ENCODE assay signal across 19 cellular contexts in genomic region chr9:25658587-25658986, GRCh38. TPM values are rescaled to one million over a fixed set of nuclear protein-coding genes. Genes with fewer than 3 reads are reported as not detected.
DNase-seq lines count a peak whose midpoint lies in the region; ATAC-seq, FAIRE-seq and TF ChIP-seq lines count a peak whose summit lies in the region.
"Had no signal": no experiment of that assay in that cellular context is flagged by ENCODE, and none has a peak within 500 bp of the region (broad histone marks: within the 10 kb centered on the region; RNA-seq: fewer than 3 reads in every experiment).

No MANE protein-coding gene starts in this region.

- H3K27me3 ChIP-seq in H1 (replicated peaks in 1 of 4; ENCODE audit: control insufficient read depth in 3 of 4, extremely low read depth in 1 of 4, insufficient read depth in 3 of 4, low read length in 3 of 4) (no peaks in the 10 kb centered on the region), transverse colon (no peaks in the 10 kb centered on the region), MG63 (no peaks in the 10 kb centered on the region)

- H3K9me3 Mint-ChIP-seq in mesothelial cell of epicardium = no peaks in the 10 kb centered on the region
- H3K9me3 Mint-ChIP-seq: IgD-negative memory B cell had no signal

- 85% methylated on average over 2 of the region's 2 CpGs; no CpG with 5 or more reads in 1 of the 2 experiments for WGBS in H1 (ENCODE audit: extremely low coverage in 1 of 2, insufficient coverage in 1 of 2, insufficient read length in 1 of 2, insufficient replicate concordance in 2 of 2, low coverage in 1 of 2, low lambda C conversion rate in 2 of 2, missing lambda C conversion rate in 1 of 2), 2 experiments
- 83 to 100% methylated on average over 1 to 2 of the region's 2 CpGs for WGBS in transverse colon (ENCODE audit: low coverage in 1 of 2), 2 donors

- H3K4me3 Mint-ChIP-seq in mesothelial cell of epicardium = no peak overlapping the region
- H3K4me3 Mint-ChIP-seq: IgD-negative memory B cell had no signal

- no peak overlapping the region for H3K4ac ChIP-seq in H1 (replicated peaks; ENCODE audit: insufficient read length, low read depth, low read length)

- H3K79me2 ChIP-seq in H1 (ENCODE audit: control insufficient read depth in 1 of 2, insufficient read depth in 2 of 2, low read length in 2 of 2) = no peaks in the 10 kb centered on the region

- H3K23me2 ChIP-seq in H1 (ENCODE audit: low read depth, low read length) = no peaks in the 10 kb centered on the region

- no peak for TF ChIP-seq RAD21 in H1 (IDR thresholded peaks at IDR 0.05 in 1 of 2, conservative IDR thresholded peaks at IDR 0.05 in 1 of 2; ENCODE audit: low read depth in 2 of 2, low read length in 2 of 2)

- H4K20me1 ChIP-seq in H1 (replicated peaks in 1 of 2; ENCODE audit: control insufficient read depth in 1 of 2, insufficient read depth in 2 of 2, low read length in 2 of 2) = no peaks in the 10 kb centered on the region

- H2BK20ac ChIP-seq in H1 (ENCODE audit: low read length) = no peak overlapping the region

- intact Hi-C loops in transverse colon (cut with DNase I; ENCODE audit: low total_unique reads) = no loop called here

- H2BK120ac ChIP-seq in H1 (replicated peaks; ENCODE audit: low read depth, low read length) = no peak overlapping the region

- no peak overlapping the region for H3K14ac ChIP-seq in H1 (ENCODE audit: insufficient read length)

- no peak overlapping the region for H3K4me3 ChIP-seq in H1 (ENCODE audit: extremely low read depth in 1 of 4, insufficient read depth in 2 of 4, low read depth in 3 of 4, low read length in 4 of 4)
- H3K4me3 ChIP-seq in transverse colon = no peak overlapping the region
- H3K4me3 ChIP-seq in MG63 = no peak overlapping the region

- no peak overlapping the region for H3K4me2 ChIP-seq in H1 (ENCODE audit: insufficient read depth in 1 of 2, low read depth in 2 of 2, low read length in 2 of 2)

- H3K9me3 ChIP-seq in H1 (ENCODE audit: insufficient read depth in 2 of 2, low read depth in 1 of 2, low read length in 1 of 2) = no peaks in the 10 kb centered on the region
- no peaks in the 10 kb centered on the region for H3K9me3 ChIP-seq in transverse colon
- H3K9me3 ChIP-seq in MG63 = no peaks in the 10 kb centered on the region

- TF ChIP-seq CTCF in H1 (IDR thresholded peaks at IDR 0.05; ENCODE audit: control extremely low read depth in 1 of 3, insufficient read depth in 1 of 3, low read depth in 1 of 3, low read length in 3 of 3) (no peak), mesothelial cell of epicardium (IDR thresholded peaks at IDR 0.05; ENCODE audit: unreplicated experiment) (no peak), transverse colon (IDR thresholded peaks at IDR 0.05) (no peak)

- H2BK15ac ChIP-seq in H1 (ENCODE audit: low read length) = no peak overlapping the region

- TF ChIP-seq EP300 in H1 (IDR thresholded peaks at IDR 0.05; ENCODE audit: borderline replicate concordance in 1 of 2, low read depth in 2 of 2, low read length in 2 of 2) (no peak), transverse colon (IDR thresholded peaks at IDR 0.05; ENCODE audit: low read depth) (no peak)

- TF ChIP-seq POLR2A in H1 (IDR thresholded peaks at IDR 0.05; ENCODE audit: control extremely low read depth in 1 of 2, low read depth in 2 of 2, low read length in 2 of 2) = no peak
- TF ChIP-seq POLR2A in transverse colon (IDR thresholded peaks at IDR 0.05) = no peak

- H4K8ac ChIP-seq in H1 (ENCODE audit: extremely low read depth, insufficient read depth, low read length) = no peak overlapping the region

- no peaks in the 10 kb centered on the region for H3K36me3 Mint-ChIP-seq in mesothelial cell of epicardium

- H2AFZ ChIP-seq in H1 (ENCODE audit: low read length) = peak overlapping the region; percentile 90

- H2BK5ac ChIP-seq in H1 (ENCODE audit: low read depth, low read length) = no peak overlapping the region

- CTCF ChIA-PET in H1 (lab: Charles Lee; ENCODE audit: partially characterized antibody) = no interaction called here

- H4K91ac ChIP-seq in H1 (replicated peaks; ENCODE audit: insufficient read length, low read length) = no peak overlapping the region

- peaks cover 2% of the 10 kb centered on the region for H3K4me1 Mint-ChIP-seq in mesothelial cell of epicardium
- H3K4me1 Mint-ChIP-seq: IgD-negative memory B cell had no signal

- no peak for FAIRE-seq in H1 (lab: Jason Lieb, UNC)
- FAIRE-seq: GM19239, H54 had no signal

- no peak overlapping the region for H3K27ac Mint-ChIP-seq in mesothelial cell of epicardium
- H3K27ac Mint-ChIP-seq: IgD-negative memory B cell had no signal

- peaks cover 0 to 4% (median 0%) of the 10 kb centered on the region in 4 experiments; a peak in 1 of 7 replicates for H3K4me1 ChIP-seq in H1 (replicated peaks in 1 of 4; ENCODE audit: control insufficient read depth in 3 of 4, insufficient read depth in 4 of 4, low read length in 3 of 4)
- H3K4me1 ChIP-seq in transverse colon = no peaks in the 10 kb centered on the region

- no peaks in the 10 kb centered on the region for H3K27me3 Mint-ChIP-seq in mesothelial cell of epicardium (ENCODE audit: low read depth)
- H3K27me3 Mint-ChIP-seq: IgD-negative memory B cell had no signal

- H3K9ac ChIP-seq in H1 (replicated peaks in 1 of 4; ENCODE audit: extremely low read depth in 1 of 4, low read depth in 3 of 4, low read length in 3 of 4) = no peak overlapping the region

- no peak overlapping the region for H2BK12ac ChIP-seq in H1 (ENCODE audit: low read depth, low read length)

- H3K27ac ChIP-seq in H1 (ENCODE audit: low read depth, low read length) = no peak overlapping the region
- H3K27ac ChIP-seq in transverse colon = no peak overlapping the region
- H3K27ac ChIP-seq: RWPE1 had no signal

- H3K18ac ChIP-seq in H1 (ENCODE audit: extremely low read depth, low read length) = no peak overlapping the region

- peak; percentile 58 for DNase-seq in Caki2 (ENCODE audit: low read depth)
- DNase-seq in NAMALWA (ENCODE audit: low spot score) = peak; percentile 2
- DNase-seq in H1 (ENCODE audit: low read depth in 1 of 2, low spot score in 2 of 2) = no peak
- peak; percentile 77 for DNase-seq in kidney tubule cell (ENCODE audit: low spot score)
- no peak for DNase-seq in mesothelial cell of epicardium (ENCODE audit: low spot score in 2 of 2, unreplicated experiment in 2 of 2)
- no peak for DNase-seq in transverse colon
- DNase-seq in MG63 = no peak
- DNase-seq: 8988T, GF-D8, Karpas-422, NCI-H1417, NCI-H187, NCI-H226, NCI-H524 treated with DMSO at 0.1 percent for 48 hours had no signal

- no peak overlapping the region for H2AK5ac ChIP-seq in H1 (ENCODE audit: low read depth, low read length)

- ATAC-seq in HG03565 (IDR thresholded peaks at IDR 0.05; ENCODE audit: unreplicated experiment) = no peak

- in situ Hi-C loops in Caki2 (cut with HindIII; ENCODE audit: low pct_unique_long_range_greater_than_20kb, low sequenced_read_pairs) (no loop called here), transverse colon (cut with MboI; ENCODE audit: low pct_ligation_motif_present in 1 of 4, low pct_unique_long_range_greater_than_20kb in 1 of 4, low sequenced_read_pairs in 3 of 4) (no loop called here)

- no peak overlapping the region for H4K5ac ChIP-seq in H1 (ENCODE audit: insufficient read length, low read depth, low read length)

- H3K36me3 ChIP-seq in H1 (ENCODE audit: control insufficient read depth in 2 of 4, insufficient read depth in 4 of 4, low read length in 3 of 4) (no peaks in the 10 kb centered on the region), transverse colon (no peaks in the 10 kb centered on the region), MG63 (no peaks in the 10 kb centered on the region)

- POLR2A ChIA-PET in H1 (lab: Charles Lee; ENCODE audit: partially characterized antibody) = no interaction called here

- no peak overlapping the region for H3K23ac ChIP-seq in H1 (ENCODE audit: insufficient read length)

- H3K56ac ChIP-seq in H1 (replicated peaks; ENCODE audit: insufficient read length, low read depth, low read length) = no peak overlapping the region

- no peaks in the 10 kb centered on the region for H3K79me1 ChIP-seq in H1 (ENCODE audit: low read depth, low read length)

TF ChIP-seq in H1, 55 proteins besides CTCF, POLR2A, EP300 and RAD21 (continues in another document):
- TF ChIP-seq ZNF274 (IDR thresholded peaks at IDR 0.05; ENCODE audit: borderline replicate concordance, extremely low read depth, low read length) (no peak), RXRA (IDR thresholded peaks at IDR 0.05; ENCODE audit: insufficient read depth, low read depth, low read length) (no peak), USF2 (IDR thresholded peaks at IDR 0.05; ENCODE audit: low read length) (no peak), RNF2 (IDR thresholded peaks at IDR 0.05; ENCODE audit: borderline replicate concordance, low read depth, low read length, missing control alignments, poor library complexity, severe bottlenecking) (no peak), HDAC6 (IDR thresholded peaks at IDR 0.05; ENCODE audit: low read depth, low read length) (no peak), CBX8 (IDR thresholded peaks at IDR 0.05; ENCODE audit: borderline replicate concordance, low read depth, low read length) (no peak), RFX5 (IDR thresholded peaks at IDR 0.05; ENCODE audit: borderline replicate concordance, low read depth, low read length) (no peak), KDM1A (IDR thresholded peaks at IDR 0.05; ENCODE audit: borderline replicate concordance, low read length) (no peak), HDAC2 (IDR thresholded peaks at IDR 0.05; ENCODE audit: borderline replicate concordance in 1 of 2, low read depth in 2 of 2, low read length in 2 of 2) (no peak)

RNA-seq across cellular contexts. Expression of gene TUSC1, which starts 19.7 kb away (rescaled TPM):
- 22.6 and 45.3 TPM in 2 replicates for total RNA-seq in Caki2 (2014; rRNA removed; shearing (Covaris generic); ENCODE audit: low replicate concordance)
- total RNA-seq in H1 (2021; fragmentation: NEBNext Ultra II Directional; extraction: Animal tissue kit (Norgen Biotek cat#: 25700)) = 4.3 and 4.5 TPM in 2 replicates
- 4.6 and 5.9 TPM in 2 replicates for polyA plus RNA-seq in H1 (2011; rRNA removed)
- polyA plus RNA-seq in H1 (2011; cell fraction: cytosol; rRNA removed) = 4.7 TPM
- 3.1 TPM for polyA plus RNA-seq in H1 (2011; cell fraction: nucleus; rRNA removed)
- polyA plus RNA-seq in H1 (2012, experiment 1 of 2) = 1.5 to 2.7 TPM (median 1.9 TPM) in 4 replicates
- 5.2 TPM for polyA plus RNA-seq in H1 (2012, experiment 2 of 2)
- 3.4 TPM for polyA plus RNA-seq in H1 (2013, experiment 1 of 2)
- 3.2 TPM for polyA plus RNA-seq in H1 (2013, experiment 2 of 2)
- polyA minus RNA-seq in H1 (2011; rRNA and poly(A)+ RNA removed) = 0.24 and 0.28 TPM in 2 replicates
- polyA minus RNA-seq in H1 (2011; cell fraction: cytosol; rRNA and poly(A)+ RNA removed) = 2.1 TPM
- 1.3 TPM for polyA minus RNA-seq in H1 (2011; cell fraction: nucleus; rRNA and poly(A)+ RNA removed)
- total RNA-seq in mesothelial cell of epicardium = not detected in 3 replicates
- total RNA-seq in transverse colon = 10 to 100 TPM; 13.5 to 24.7 (median 17.5) TPM
- 3.2 and 14.7 TPM in 2 replicates for total RNA-seq in MG63 (2014; rRNA removed; shearing (Covaris generic); ENCODE audit: low replicate concordance)

Comparison
In these comparisons a context has a peak if more than half of its experiments do, and no peak if none do; other contexts are left out.
1. DNase-seq: peak in Caki2 (single experiment), NAMALWA (single experiment) and kidney tubule cell (single experiment); none in H1 (0 of 2), mesothelial cell of epicardium (0 of 2), transverse colon (single experiment) and MG63 (single experiment).